Comparison of ENCODE assay signal across 12 cellular contexts in genomic region chr2:105803337-105803736, GRCh38. TPM values are rescaled to one million over a fixed set of nuclear protein-coding genes. Genes with fewer than 3 reads are reported as not detected.
DNase-seq lines count a peak whose midpoint lies in the region; ATAC-seq, FAIRE-seq and TF ChIP-seq lines count a peak whose summit lies in the region.
"Had no signal": no experiment of that assay in that cellular context is flagged by ENCODE, and none has a peak within 500 bp of the region (broad histone marks: within the 10 kb centered on the region; RNA-seq: fewer than 3 reads in every experiment).

No MANE protein-coding gene starts in this region.

- H3K27ac ChIP-seq in CD4-positive, alpha-beta memory T cell (ENCODE audit: low read depth, low read length): peak overlapping the region; percentile 74
- H3K27ac ChIP-seq in KMS-11: peak overlapping the region; percentile 98

- intact Hi-C loops in CD4-positive, alpha-beta memory T cell (cut with micrococcal nuclease): no loop called here

- peak overlapping the region; percentile 67 for H3K4me2 ChIP-seq in KMS-11

- H3K27me3 Mint-ChIP-seq in CD4-positive, alpha-beta memory T cell: no peaks in the 10 kb centered on the region

- no peaks in the 10 kb centered on the region for H4K20me1 ChIP-seq in KMS-11 (ENCODE audit: insufficient read depth)

- H3K9ac ChIP-seq in KMS-11: peak overlapping the region; percentile 77

- H2AFZ ChIP-seq in KMS-11 (ENCODE audit: low read depth): no peak overlapping the region

- peaks cover 95% of the 10 kb centered on the region for H3K4me1 ChIP-seq in CD4-positive, alpha-beta memory T cell (ENCODE audit: insufficient read depth, low read length)
- H3K4me1 ChIP-seq in KMS-11 (ENCODE audit: low read depth, poor library complexity, severe bottlenecking): peaks cover 97% of the 10 kb centered on the region

- H3K4me3 Mint-ChIP-seq in CD4-positive, alpha-beta memory T cell: peak overlapping the region in 7 of 8 donors; percentile 46 to 77 (median 67)

- no peak overlapping the region for H3K4me3 ChIP-seq in CD4-positive, alpha-beta memory T cell (ENCODE audit: low read length in 2 of 2)
- no peak overlapping the region for H3K4me3 ChIP-seq in KMS-11 (IDR thresholded peaks at IDR 0.05; ENCODE audit: insufficient read depth, low read depth, low read length)
- H3K4me3 ChIP-seq in bronchial epithelial cell (ENCODE audit: low read depth, low read length): no peak overlapping the region

- ATAC-seq in GM18867 (IDR thresholded peaks at IDR 0.05; ENCODE audit: unreplicated experiment): peak; percentile 65
- no peak for ATAC-seq in GM19328 (IDR thresholded peaks at IDR 0.05; ENCODE audit: unreplicated experiment)
- no peak for ATAC-seq in SK-N-SH treated with all-trans-retinoic acid at 6 μM for 48 hours

- H3K79me2 ChIP-seq in KMS-11 (ENCODE audit: insufficient read depth, low read depth): peaks cover 71% of the 10 kb centered on the region

- TF ChIP-seq CTCF in KMS-11 (conservative IDR thresholded peaks at IDR 0.05; ENCODE audit: low read depth, low read length): no peak
- TF ChIP-seq CTCF in bronchial epithelial cell (IDR thresholded peaks at IDR 0.05; ENCODE audit: insufficient read depth, low read length, severe bottlenecking): no peak

- H3K27me3 ChIP-seq in CD4-positive, alpha-beta memory T cell (ENCODE audit: insufficient read depth, low read length): no peaks in the 10 kb centered on the region
- H3K27me3 ChIP-seq in KMS-11 (ENCODE audit: insufficient read depth, low read depth) (no peaks in the 10 kb centered on the region), bronchial epithelial cell (ENCODE audit: control insufficient read depth, insufficient read depth, low read length) (no peaks in the 10 kb centered on the region)

- H3K4me1 Mint-ChIP-seq in CD4-positive, alpha-beta memory T cell: peaks cover 80 to 98% (median 91%) of the 10 kb centered on the region in 4 donors

- H3K9me3 ChIP-seq in CD4-positive, alpha-beta memory T cell (ENCODE audit: control insufficient read depth in 1 of 2, low read length in 2 of 2): no peaks in the 10 kb centered on the region

- DNase-seq in CD4-positive, alpha-beta memory T cell: peak in 1 of 5 donors; percentile 54
- DNase-seq in bronchial epithelial cell (ENCODE audit: low read depth): peak; percentile 22
- DNase-seq in NK-92 (lab: John Stamatoyannopoulos, UW; ENCODE audit: unreplicated experiment): no peak
- DNase-seq in NCI-H1694 treated with DMSO at 0.1 percent for 48 hours (lab: John Stamatoyannopoulos, UW): no peak
- DNase-seq: dermis blood vessel endothelial cell, DMS153, head of caudate nucleus, NCI-H510A treated with DMSO at 0.1 percent for 48 hours had no signal

- POLR2A ChIA-PET in CD4-positive, alpha-beta memory T cell (lab: Charles Lee; ENCODE audit: partially characterized antibody): interaction anchor here (0.7 to 2.2 kb wide), 12 partner anchors 9 to 291 kb away, joined by 3 to 11 read pairs (median 4); no protein-coding TSS in a partner anchor

- peaks cover 0 to 4% (median 0%) of the 10 kb centered on the region in 8 donors for H3K9me3 Mint-ChIP-seq in CD4-positive, alpha-beta memory T cell

- CTCF ChIA-PET in CD4-positive, alpha-beta memory T cell (lab: Charles Lee; ENCODE audit: partially characterized antibody): interaction anchor here (1.0 to 2.3 kb wide), 6 partner anchors 8 to 227 kb away, joined by 4 to 11 read pairs (median 4); no protein-coding TSS in a partner anchor

- H3K36me3 ChIP-seq in CD4-positive, alpha-beta memory T cell (ENCODE audit: insufficient read depth, low read length): no peaks in the 10 kb centered on the region
- no peaks in the 10 kb centered on the region for H3K36me3 ChIP-seq in KMS-11 (ENCODE audit: insufficient read depth)
- peaks cover 1% of the 10 kb centered on the region for H3K36me3 ChIP-seq in bronchial epithelial cell (ENCODE audit: control insufficient read depth, insufficient read depth, low read length)

- peaks cover 18 to 28% of the 10 kb centered on the region in 2 donors for H3K36me3 Mint-ChIP-seq in CD4-positive, alpha-beta memory T cell

- FAIRE-seq in bronchial epithelial cell (lab: Jason Lieb, UNC): no peak

- peak overlapping the region; percentile 86 to 98 (median 95) for H3K27ac Mint-ChIP-seq in CD4-positive, alpha-beta memory T cell

TF ChIP-seq in SK-N-SH treated with all-trans-retinoic acid at 6 μM for 48 hours, 23 proteins besides CTCF, POLR2A, EP300 and RAD21:
- TF ChIP-seq PPARA (CRISPR knock-in tag; IDR thresholded peaks at IDR 0.05; ENCODE audit: borderline replicate concordance) (no peak), ZFP3 (CRISPR knock-in tag; IDR thresholded peaks at IDR 0.05) (no peak), TCF4 (CRISPR knock-in tag; IDR thresholded peaks at IDR 0.05; ENCODE audit: borderline replicate concordance) (no peak), ISL1 (CRISPR knock-in tag; IDR thresholded peaks at IDR 0.05) (no peak), POU6F1 (CRISPR knock-in tag; IDR thresholded peaks at IDR 0.05; ENCODE audit: borderline replicate concordance, low read depth) (no peak), ZFP30 (CRISPR knock-in tag; IDR thresholded peaks at IDR 0.05) (no peak)

RNA-seq across cellular contexts. Expression of gene NCK2, which starts 58.6 kb away (rescaled TPM):
- 10 to 100 TPM; 98.1 to 98.6 TPM for total RNA-seq in CD4-positive, alpha-beta memory T cell
- 10 to 100 TPM; 58.0 to 76.6 TPM for polyA plus RNA-seq in CD4-positive, alpha-beta memory T cell
- total RNA-seq in bronchial epithelial cell: 90.0 and 99.3 TPM in 2 replicates
